In the genomic region with DNA sequence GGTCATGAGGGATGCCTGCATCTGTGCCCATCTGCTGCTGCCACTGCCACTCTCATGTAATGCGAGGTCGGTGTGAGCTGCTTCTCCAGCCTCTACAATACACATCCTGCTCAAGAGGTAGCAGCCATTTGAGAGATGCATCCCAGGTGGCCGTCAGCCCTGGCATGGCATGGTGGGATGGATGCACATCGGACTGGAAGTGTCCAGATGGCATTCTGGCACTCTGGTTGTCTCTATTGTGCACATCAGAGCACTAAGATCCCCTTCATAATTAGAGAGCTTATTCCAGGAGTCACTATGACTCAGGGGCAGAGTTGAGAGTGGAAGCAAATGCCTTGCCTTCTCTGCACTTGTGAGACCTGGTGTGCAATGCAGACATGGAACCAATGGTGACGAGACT, we compare ENCODE assay signal across 25 cellular contexts. TPM values are rescaled to one million over a fixed set of nuclear protein-coding genes. Genes with fewer than 3 reads are reported as not detected.
"Had no signal": no experiment of that assay in that cellular context is flagged by ENCODE, and none has a peak within 500 bp of the region (broad histone marks: within the 10 kb centered on the region; RNA-seq: fewer than 3 reads in every experiment).

No MANE protein-coding gene starts in this region.

- H3K9me3 Mint-ChIP-seq: naive thymus-derived CD4-positive, alpha-beta T cell had no signal

- H3K27me3 Mint-ChIP-seq: naive thymus-derived CD4-positive, alpha-beta T cell had no signal

- DNase-seq: dermis blood vessel endothelial cell; effector CD4-positive, alpha-beta T cell; effector memory CD4-positive, alpha-beta T cell; erythroblast; esophagus squamous epithelium; foreskin fibroblast; foreskin melanocyte; gastrocnemius medialis; glutamatergic neuron; head of caudate nucleus; heart right ventricle; hippocampal formation; left cardiac atrium; left lung; left ventricle myocardium superior; lower lobe of right lung; mesenchymal stem cell; midbrain; naive thymus-derived CD4-positive, alpha-beta T cell had no signal

- H3K4me3 Mint-ChIP-seq: naive thymus-derived CD4-positive, alpha-beta T cell had no signal

- ATAC-seq: esophagus mucosa; gastrocnemius medialis; heart right ventricle; left cardiac atrium; left lung; left ventricle myocardium superior; lower lobe of right lung; naive thymus-derived CD4-positive, alpha-beta T cell had no signal

- H3K27ac Mint-ChIP-seq: naive thymus-derived CD4-positive, alpha-beta T cell had no signal

RNA-seq across cellular contexts. Expression of a gene that starts 32.2 kb away (rescaled TPM):
- total RNA-seq: dermis blood vessel endothelial cell; esophagus mucosa; gastrocnemius medialis; glomerular endothelial cell; heart right ventricle; kidney epithelial cell; left cardiac atrium; left lung; left ventricle myocardium superior; lower lobe of right lung; lung microvascular endothelial cell; mononuclear cell; mucosa of gallbladder; naive thymus-derived CD4-positive, alpha-beta T cell had no signal
